In the genomic region with DNA sequence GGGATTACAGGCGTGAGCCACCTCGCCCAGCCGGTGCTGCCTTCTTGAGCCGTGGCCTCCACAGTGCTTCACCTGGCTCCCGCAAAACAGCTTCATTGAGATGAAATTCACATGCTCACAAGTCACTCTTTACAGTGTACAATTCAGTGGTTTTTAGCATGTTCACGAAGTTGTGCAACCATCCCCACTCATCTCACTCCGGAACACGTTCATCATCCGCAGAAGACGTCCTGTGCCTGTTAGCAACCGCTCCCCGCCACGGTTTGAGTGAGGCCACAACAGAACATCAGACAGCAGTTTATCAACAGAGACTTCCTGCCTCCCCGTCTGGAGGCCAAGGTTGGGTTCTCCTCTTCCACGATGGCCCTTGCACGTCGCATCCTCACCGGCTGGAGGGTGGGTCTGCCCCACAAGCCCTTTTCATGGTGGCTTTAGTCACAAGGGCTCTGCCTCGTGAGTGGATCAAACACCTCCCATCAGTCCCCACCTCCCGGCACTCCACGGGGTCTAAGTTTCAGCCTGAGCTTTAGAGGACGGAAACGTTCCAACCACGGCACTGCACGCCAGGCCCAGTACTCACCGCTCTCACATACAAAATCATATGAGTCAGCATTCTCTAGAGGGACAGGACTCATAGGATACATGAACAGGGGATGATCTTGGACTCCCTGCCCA, we compare ENCODE assay signal across 8 cellular contexts. TPM values are rescaled to one million over a fixed set of nuclear protein-coding genes. Genes with fewer than 3 reads are reported as not detected.
DNase-seq lines count a peak whose midpoint lies in the region; ATAC-seq and TF ChIP-seq lines count a peak whose summit lies in the region.

No MANE protein-coding gene starts in this region.

- no peaks in the 10 kb centered on the region for H3K9me2 ChIP-seq in DOHH2 (replicated peaks; ENCODE audit: control insufficient read depth, low read length)

- H3F3A ChIP-seq in DOHH2 (ENCODE audit: control insufficient read depth, insufficient read depth) = peaks cover 28% of the 10 kb centered on the region

- peak overlapping the region; percentile 69 for H3K4me2 ChIP-seq in DOHH2 (ENCODE audit: low read length)

- no peaks in the 10 kb centered on the region for H3K27me3 ChIP-seq in DOHH2 (ENCODE audit: control insufficient read depth, low read length)
- H3K27me3 ChIP-seq in ovary = no peaks in the 10 kb centered on the region
- no peaks in the 10 kb centered on the region for H3K27me3 ChIP-seq in tibial nerve

- H3K79me2 ChIP-seq in DOHH2 (ENCODE audit: control insufficient read depth, low read length) = peaks cover 39% of the 10 kb centered on the region

- H3K4me3 ChIP-seq in DOHH2 (ENCODE audit: low read length) = peak overlapping the region; percentile 84
- no peak overlapping the region for H3K4me3 ChIP-seq in ovary
- no peak overlapping the region for H3K4me3 ChIP-seq in tibial nerve

- H3K9me3 ChIP-seq in DOHH2 (ENCODE audit: control insufficient read depth, insufficient read depth, low read length) = no peaks in the 10 kb centered on the region
- no peaks in the 10 kb centered on the region for H3K9me3 ChIP-seq in ovary
- no peaks in the 10 kb centered on the region for H3K9me3 ChIP-seq in tibial nerve

- TF ChIP-seq POLR2A in ovary (IDR thresholded peaks at IDR 0.05) (no peak), tibial nerve (IDR thresholded peaks at IDR 0.05) (no peak)

- peak; percentile 63 to 73 for DNase-seq in activated CD4-positive, alpha-beta T cell treated with anti-CD3 and anti-CD28 coated beads for 4 hours
- DNase-seq in effector CD8-positive, alpha-beta T cell (lab: John Stamatoyannopoulos, UW) = peak; percentile 58
- peak; percentile 42 to 80 (median 73) for DNase-seq in ovary
- DNase-seq in tibial nerve (ENCODE audit: low spot score in 2 of 2) = peak; percentile 15 to 53
- no peak for DNase-seq in glomerular visceral epithelial cell (ENCODE audit: extremely low spot score)

- WGBS in ovary, 3 donors = 49 to 55% (median 50%) methylated on average over 26 of the region's 26 CpGs
- WGBS in tibial nerve, 2 donors = 84 to 89% methylated on average over 26 of the region's 26 CpGs

- H3K27ac ChIP-seq in DOHH2 (ENCODE audit: low read depth, low read length) (peak overlapping the region; percentile 91), ovary (peak overlapping the region in 1 of 2 donors; percentile 61), tibial nerve (peak overlapping the region in 2 of 4 donors; percentile 35 to 80)

- no peak for TF ChIP-seq CTCF in DOHH2 (IDR thresholded peaks at IDR 0.05; ENCODE audit: low read depth, low read length, poor library complexity, severe bottlenecking)
- no peak for TF ChIP-seq CTCF in ovary (IDR thresholded peaks at IDR 0.05)
- TF ChIP-seq CTCF in tibial nerve (IDR thresholded peaks at IDR 0.05) = no peak

- ATAC-seq in HG03064 (IDR thresholded peaks at IDR 0.05; ENCODE audit: low read depth, unreplicated experiment) (peak; percentile 35), HG02588 (IDR thresholded peaks at IDR 0.05; ENCODE audit: unreplicated experiment) (no peak)

- intact Hi-C loops in ovary (cut with DNase I) = no loop called here

- H3K36me3 ChIP-seq in DOHH2 (ENCODE audit: control insufficient read depth, low read length) (peaks cover 67% of the 10 kb centered on the region), ovary (no peaks in the 10 kb centered on the region), tibial nerve (no peaks in the 10 kb centered on the region)

- no peak for TF ChIP-seq EP300 in ovary (IDR thresholded peaks at IDR 0.05)
- TF ChIP-seq EP300 in tibial nerve (IDR thresholded peaks at IDR 0.05) = peak in 1 of 2 donors; percentile 67

- H4K20me1 ChIP-seq in DOHH2 (ENCODE audit: control insufficient read depth, insufficient read depth, low read depth, low read length) = no peaks in the 10 kb centered on the region

- H3K4me1 ChIP-seq in DOHH2 (ENCODE audit: control insufficient read depth, low read length) (peaks cover 63% of the 10 kb centered on the region), ovary (ENCODE audit: insufficient read depth) (peaks cover 14% of the 10 kb centered on the region), tibial nerve (peaks cover 0 to 43% (median 32%) of the 10 kb centered on the region in 4 donors)

RNA-seq across cellular contexts. Expression of a gene that starts 29.6 kb away (rescaled TPM):
- 100 to 1,000 TPM in 1 of 7 donors, 10 to 100 TPM in 6; 12.2 to 104 (median 55.3) TPM for total RNA-seq in ovary
- 10 to 100 TPM in 1 of 2 donors, 1 to 10 TPM in 1; 8.0 to 46.2 TPM for polyA plus RNA-seq in ovary
- total RNA-seq in tibial nerve = 10 to 100 TPM; 39.3 to 91.0 (median 45.5) TPM

RNA-seq across cellular contexts. Expression of a gene that starts 46.9 kb away (rescaled TPM):
- total RNA-seq in ovary = 100 to 1,000 TPM in 6 of 7 donors, 10 to 100 TPM in 1; 89.5 to 231 (median 154) TPM
- polyA plus RNA-seq in ovary = 100 to 1,000 TPM in 1 of 2 donors, 10 to 100 TPM in 1; 45.7 to 124 TPM
- 100 to 1,000 TPM; 134 to 255 (median 193) TPM for total RNA-seq in tibial nerve
